Comparison of ENCODE assay signal across 7 cellular contexts in the genomic region with DNA sequence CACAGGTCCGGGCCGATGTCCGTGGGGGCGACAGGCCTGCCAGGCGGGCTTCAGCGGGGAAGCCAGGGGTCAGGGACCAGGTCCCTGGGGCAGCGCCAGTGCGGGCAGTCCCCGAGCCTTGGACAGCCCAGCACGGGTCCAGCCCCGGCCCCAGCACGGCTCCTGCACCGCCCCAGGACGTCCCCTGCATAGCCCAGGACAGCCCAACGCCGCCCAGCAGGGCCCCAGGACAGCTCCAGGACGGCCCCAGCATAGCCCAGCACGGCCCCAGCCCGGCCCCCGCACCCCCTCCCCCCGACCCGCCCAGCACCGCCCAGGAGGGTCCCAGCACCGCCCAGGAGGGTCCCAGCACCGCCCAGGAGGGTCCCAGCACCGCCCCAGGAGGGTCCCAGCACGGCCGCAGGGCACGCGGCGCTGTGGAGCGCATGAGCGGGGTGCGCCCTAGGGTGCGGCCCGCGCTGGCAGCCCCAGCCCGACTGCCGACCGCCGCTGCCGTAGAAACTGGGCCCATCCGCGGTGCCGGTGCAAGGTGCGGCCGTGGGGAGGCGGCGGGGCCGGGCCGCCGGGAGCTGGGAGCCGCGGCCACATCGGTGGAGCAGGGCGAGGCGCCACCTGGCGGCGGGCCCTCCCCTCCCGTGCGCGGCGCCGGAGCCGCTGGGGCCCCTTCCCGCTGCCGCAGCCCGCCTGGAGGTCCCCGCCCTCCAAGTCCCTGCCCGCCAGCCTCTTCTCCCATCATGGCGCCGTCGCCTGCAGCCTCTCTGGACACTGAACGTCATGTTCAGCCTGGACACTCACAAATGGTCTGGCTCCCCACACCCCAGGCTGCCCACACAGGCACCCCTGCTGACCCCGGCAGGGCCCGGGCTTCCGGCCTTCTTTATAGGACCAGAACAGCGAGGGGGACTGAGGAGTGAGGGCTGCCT.
DNase-seq lines count a peak whose midpoint lies in the region; ATAC-seq and TF ChIP-seq lines count a peak whose summit lies in the region.

No MANE protein-coding gene starts in this region.

- H3K27me3 ChIP-seq in HAP-1 (ENCODE audit: low read depth) (no peaks in the 10 kb centered on the region), lower lobe of right lung (ENCODE audit: low read depth) (peaks cover 48% of the 10 kb centered on the region)

- no peaks in the 10 kb centered on the region for H3K9me3 ChIP-seq in HAP-1
- H3K9me3 ChIP-seq in lower lobe of right lung: no peaks in the 10 kb centered on the region

- H3K4me1 ChIP-seq in HAP-1 (peaks cover 4% of the 10 kb centered on the region), lower lobe of right lung (no peaks in the 10 kb centered on the region)

- in situ Hi-C loops in HAP-1 (cut with MboI; ENCODE audit: low sequenced_read_pairs): no loop called here

- no peaks in the 10 kb centered on the region for H3K36me3 ChIP-seq in HAP-1 (replicated peaks)
- no peaks in the 10 kb centered on the region for H3K36me3 ChIP-seq in lower lobe of right lung

- H3K4me3 ChIP-seq in HAP-1 (peak overlapping the region; percentile 27), WI38 (ENCODE audit: low read depth, low read length) (no peak overlapping the region), lower lobe of right lung (peak overlapping the region; percentile 27)

- H3K27ac ChIP-seq in lower lobe of right lung: no peak overlapping the region

- peak; percentile 3; the same call in 1 of the 2 replicates for TF ChIP-seq CTCF in WI38 (IDR thresholded peaks at IDR 0.05; ENCODE audit: low read depth, low read length)
- TF ChIP-seq CTCF in lower lobe of right lung (IDR thresholded peaks at IDR 0.05): peak; percentile 50

- peak; percentile 77 to 81 for ATAC-seq in lower lobe of right lung
- no peak for ATAC-seq in HG03571 (IDR thresholded peaks at IDR 0.05; ENCODE audit: unreplicated experiment)

- DNase-seq in HAP-1 (ENCODE audit: low spot score in 2 of 2): peak; percentile 63 to 82
- peak; percentile 29 for DNase-seq in central memory CD4-positive, alpha-beta T cell
- peak; percentile 55 for DNase-seq in lower lobe of right lung
- DNase-seq in stimulated activated CD8-positive, alpha-beta memory T cell treated with anti-CD3 and anti-CD28 coated beads, Interleukin-2, amount 100 ng/mL, for 48 hours (ENCODE audit: low read depth in 2 of 2): peak; percentile 42
- no peak for DNase-seq in superior temporal gyrus (ENCODE audit: extremely low spot score)

- intact Hi-C loops in lower lobe of right lung (cut with DNase I): no loop called here
